ENCODE assay signal across 1 cellular context in the genomic region with DNA sequence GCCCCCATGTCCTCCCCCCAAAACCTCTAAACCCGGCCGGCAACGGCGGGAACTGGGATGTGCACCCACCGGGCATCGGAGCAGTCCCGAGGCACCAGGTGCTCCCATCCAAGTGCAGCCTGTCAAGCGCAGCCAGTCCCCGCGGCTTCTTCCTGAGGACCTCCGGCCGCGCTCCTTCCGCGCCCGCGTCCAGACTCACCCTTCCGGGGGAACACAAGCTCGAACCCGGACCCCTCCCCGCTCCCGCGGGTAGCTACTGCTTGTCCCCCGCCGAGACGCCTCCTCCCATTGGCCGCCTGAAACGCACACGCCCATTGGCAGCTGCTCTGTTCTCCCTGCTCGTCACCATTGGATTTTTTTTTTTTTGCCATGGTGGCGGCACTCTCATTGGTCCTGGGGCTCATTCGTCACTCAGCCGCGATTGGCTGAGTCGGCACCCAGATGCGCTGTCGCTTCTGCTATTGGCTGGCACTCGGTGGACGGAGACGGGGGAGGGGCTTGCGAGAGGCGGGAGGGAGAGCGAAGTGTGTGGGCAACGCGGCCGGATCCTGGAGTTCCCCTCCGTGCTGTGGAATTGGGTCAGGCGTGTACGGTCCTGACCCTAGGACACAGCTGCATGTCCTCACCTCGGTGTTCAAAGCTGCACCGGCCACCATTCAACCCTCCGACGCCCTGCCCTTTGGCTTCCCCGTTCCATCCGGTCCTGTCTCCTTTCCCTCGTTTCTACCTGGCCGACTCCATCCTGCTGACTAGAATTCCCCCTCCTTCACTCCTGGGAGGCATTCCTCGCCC.
TF ChIP-seq lines count a peak whose summit lies in the region.

A gene (minus strand): TSS at position 262 of the 792 bp plus-strand sequence. CDS start 2,166 bp downstream, outside the sequence.

TF ChIP-seq in HepG2, 621 proteins besides CTCF, POLR2A, EP300 and RAD21 (continued from another document and continues in another):
- TF ChIP-seq MATR3 (CRISPR knock-in tag; IDR thresholded peaks at IDR 0.05), result no peak
- peak; percentile 39; the same call in 1 of the 2 replicates for TF ChIP-seq CBX5 (CRISPR knock-in tag; IDR thresholded peaks at IDR 0.05; ENCODE audit: borderline replicate concordance)
- peak; percentile 53; the same call in 1 of the 2 replicates for TF ChIP-seq ZNF121 (CRISPR knock-in tag; IDR thresholded peaks at IDR 0.05)
- TF ChIP-seq, protein P1, sequence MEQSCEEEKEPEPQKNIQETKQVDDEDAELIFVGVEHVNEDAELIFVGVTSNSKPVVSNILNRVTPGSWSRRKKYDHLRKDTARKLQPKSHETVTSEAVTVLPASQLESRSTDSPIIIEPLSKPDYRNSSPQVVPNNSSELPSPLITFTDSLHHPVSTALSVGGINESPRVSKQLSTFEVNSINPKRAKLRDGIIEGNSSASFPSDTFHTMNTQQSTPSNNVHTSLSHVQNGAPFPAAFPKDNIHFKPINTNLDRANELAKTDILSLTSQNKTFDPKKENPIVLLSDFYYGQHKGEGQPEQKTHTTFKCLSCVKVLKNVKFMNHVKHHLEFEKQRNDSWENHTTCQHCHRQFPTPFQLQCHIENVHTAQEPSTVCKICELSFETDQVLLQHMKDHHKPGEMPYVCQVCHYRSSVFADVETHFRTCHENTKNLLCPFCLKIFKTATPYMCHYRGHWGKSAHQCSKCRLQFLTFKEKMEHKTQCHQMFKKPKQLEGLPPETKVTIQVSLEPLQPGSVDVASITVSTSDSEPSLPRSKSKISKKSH (CRISPR knock-in tag; IDR thresholded peaks at IDR 0.05; ENCODE audit: borderline replicate concordance), result peak; percentile 95
- peak; percentile 91 for TF ChIP-seq PHF20 (CRISPR knock-in tag; IDR thresholded peaks at IDR 0.05)
- no peak for TF ChIP-seq CHD4 (IDR thresholded peaks at IDR 0.05; ENCODE audit: borderline replicate concordance, low read length)
- TF ChIP-seq TOPORS (CRISPR knock-in tag; IDR thresholded peaks at IDR 0.05), result 0 out of 2 replicates have a peak, but pooled peaks have one; percentile 6
- no peak for TF ChIP-seq GTF2F1 (IDR thresholded peaks at IDR 0.05; ENCODE audit: low read length)
- no peak for TF ChIP-seq SRSF9 (IDR thresholded peaks at IDR 0.05; ENCODE audit: borderline replicate concordance, insufficient read depth, low read depth, low read length, poor library complexity, severe bottlenecking)
- TF ChIP-seq, protein P2, sequence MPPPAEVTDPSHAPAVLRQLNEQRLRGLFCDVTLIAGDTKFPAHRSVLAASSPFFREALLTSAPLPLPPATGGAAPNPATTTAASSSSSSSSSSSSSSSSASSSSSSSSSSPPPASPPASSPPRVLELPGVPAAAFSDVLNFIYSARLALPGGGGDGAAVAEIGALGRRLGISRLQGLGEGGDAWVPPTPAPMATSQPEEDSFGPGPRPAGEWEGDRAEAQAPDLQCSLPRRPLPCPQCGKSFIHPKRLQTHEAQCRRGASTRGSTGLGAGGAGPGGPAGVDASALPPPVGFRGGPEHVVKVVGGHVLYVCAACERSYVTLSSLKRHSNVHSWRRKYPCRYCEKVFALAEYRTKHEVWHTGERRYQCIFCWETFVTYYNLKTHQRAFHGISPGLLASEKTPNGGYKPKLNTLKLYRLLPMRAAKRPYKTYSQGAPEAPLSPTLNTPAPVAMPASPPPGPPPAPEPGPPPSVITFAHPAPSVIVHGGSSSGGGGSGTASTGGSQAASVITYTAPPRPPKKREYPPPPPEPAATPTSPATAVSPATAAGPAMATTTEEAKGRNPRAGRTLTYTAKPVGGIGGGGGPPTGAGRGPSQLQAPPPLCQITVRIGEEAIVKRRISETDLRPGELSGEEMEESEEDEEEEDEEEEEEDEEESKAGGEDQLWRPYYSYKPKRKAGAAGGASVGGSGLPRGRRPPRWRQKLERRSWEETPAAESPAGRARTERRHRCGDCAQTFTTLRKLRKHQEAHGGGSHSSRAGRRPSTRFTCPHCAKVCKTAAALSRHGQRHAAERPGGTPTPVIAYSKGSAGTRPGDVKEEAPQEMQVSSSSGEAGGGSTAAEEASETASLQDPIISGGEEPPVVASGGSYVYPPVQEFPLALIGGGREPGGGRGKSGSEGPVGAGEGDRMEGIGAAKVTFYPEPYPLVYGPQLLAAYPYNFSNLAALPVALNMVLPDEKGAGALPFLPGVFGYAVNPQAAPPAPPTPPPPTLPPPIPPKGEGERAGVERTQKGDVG (CRISPR knock-in tag; IDR thresholded peaks at IDR 0.05; ENCODE audit: borderline replicate concordance), result 0 out of 2 replicates have a peak, but pooled peaks have one; percentile 60
- no peak for TF ChIP-seq ZNF790 (CRISPR knock-in tag; IDR thresholded peaks at IDR 0.05; ENCODE audit: borderline replicate concordance)
- peak; percentile 64; the same call in 1 of the 2 replicates for TF ChIP-seq ZNF547 (CRISPR knock-in tag; IDR thresholded peaks at IDR 0.05)
- TF ChIP-seq GFI1 (CRISPR knock-in tag; IDR thresholded peaks at IDR 0.05; ENCODE audit: borderline replicate concordance), result 0 out of 2 replicates have a peak, but pooled peaks have one; percentile 3
- TF ChIP-seq, protein P3, sequence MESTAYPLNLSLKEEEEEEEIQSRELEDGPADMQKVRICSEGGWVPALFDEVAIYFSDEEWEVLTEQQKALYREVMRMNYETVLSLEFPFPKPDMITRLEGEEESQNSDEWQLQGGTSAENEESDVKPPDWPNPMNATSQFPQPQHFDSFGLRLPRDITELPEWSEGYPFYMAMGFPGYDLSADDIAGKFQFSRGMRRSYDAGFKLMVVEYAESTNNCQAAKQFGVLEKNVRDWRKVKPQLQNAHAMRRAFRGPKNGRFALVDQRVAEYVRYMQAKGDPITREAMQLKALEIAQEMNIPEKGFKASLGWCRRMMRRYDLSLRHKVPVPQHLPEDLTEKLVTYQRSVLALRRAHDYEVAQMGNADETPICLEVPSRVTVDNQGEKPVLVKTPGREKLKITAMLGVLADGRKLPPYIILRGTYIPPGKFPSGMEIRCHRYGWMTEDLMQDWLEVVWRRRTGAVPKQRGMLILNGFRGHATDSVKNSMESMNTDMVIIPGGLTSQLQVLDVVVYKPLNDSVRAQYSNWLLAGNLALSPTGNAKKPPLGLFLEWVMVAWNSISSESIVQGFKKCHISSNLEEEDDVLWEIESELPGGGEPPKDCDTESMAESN (CRISPR knock-in tag; conservative IDR thresholded peaks at IDR 0.05), result peak; percentile 44; the same call in 1 of the 2 replicates
- TF ChIP-seq POLR2AphosphoS5 (IDR thresholded peaks at IDR 0.05; ENCODE audit: low read depth, low read length), result peak; percentile 84
- peak; percentile 58; the same call in 1 of the 2 replicates for TF ChIP-seq ZNF747 (CRISPR knock-in tag; IDR thresholded peaks at IDR 0.05; ENCODE audit: borderline replicate concordance)
- TF ChIP-seq, protein P4, sequence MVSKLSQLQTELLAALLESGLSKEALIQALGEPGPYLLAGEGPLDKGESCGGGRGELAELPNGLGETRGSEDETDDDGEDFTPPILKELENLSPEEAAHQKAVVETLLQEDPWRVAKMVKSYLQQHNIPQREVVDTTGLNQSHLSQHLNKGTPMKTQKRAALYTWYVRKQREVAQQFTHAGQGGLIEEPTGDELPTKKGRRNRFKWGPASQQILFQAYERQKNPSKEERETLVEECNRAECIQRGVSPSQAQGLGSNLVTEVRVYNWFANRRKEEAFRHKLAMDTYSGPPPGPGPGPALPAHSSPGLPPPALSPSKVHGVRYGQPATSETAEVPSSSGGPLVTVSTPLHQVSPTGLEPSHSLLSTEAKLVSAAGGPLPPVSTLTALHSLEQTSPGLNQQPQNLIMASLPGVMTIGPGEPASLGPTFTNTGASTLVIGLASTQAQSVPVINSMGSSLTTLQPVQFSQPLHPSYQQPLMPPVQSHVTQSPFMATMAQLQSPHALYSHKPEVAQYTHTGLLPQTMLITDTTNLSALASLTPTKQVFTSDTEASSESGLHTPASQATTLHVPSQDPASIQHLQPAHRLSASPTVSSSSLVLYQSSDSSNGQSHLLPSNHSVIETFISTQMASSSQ (IDR thresholded peaks at IDR 0.05; ENCODE audit: low read depth), result no peak
- TF ChIP-seq, protein P4 (CRISPR knock-in tag; IDR thresholded peaks at IDR 0.05; ENCODE audit: borderline replicate concordance), result peak; percentile 37; the same call in 1 of the 2 replicates
- TF ChIP-seq ZNF138 (CRISPR knock-in tag; IDR thresholded peaks at IDR 0.05; ENCODE audit: low read depth), result no peak
- TF ChIP-seq HHEX (CRISPR knock-in tag; IDR thresholded peaks at IDR 0.05), result no peak; the same call in 1 of the 2 replicates
- no peak; the same call in 1 of the 2 replicates for TF ChIP-seq WIZ (CRISPR knock-in tag; IDR thresholded peaks at IDR 0.05)
- TF ChIP-seq NFYB (CRISPR knock-in tag; IDR thresholded peaks at IDR 0.05), result peak; percentile 98
- TF ChIP-seq, protein P5, sequence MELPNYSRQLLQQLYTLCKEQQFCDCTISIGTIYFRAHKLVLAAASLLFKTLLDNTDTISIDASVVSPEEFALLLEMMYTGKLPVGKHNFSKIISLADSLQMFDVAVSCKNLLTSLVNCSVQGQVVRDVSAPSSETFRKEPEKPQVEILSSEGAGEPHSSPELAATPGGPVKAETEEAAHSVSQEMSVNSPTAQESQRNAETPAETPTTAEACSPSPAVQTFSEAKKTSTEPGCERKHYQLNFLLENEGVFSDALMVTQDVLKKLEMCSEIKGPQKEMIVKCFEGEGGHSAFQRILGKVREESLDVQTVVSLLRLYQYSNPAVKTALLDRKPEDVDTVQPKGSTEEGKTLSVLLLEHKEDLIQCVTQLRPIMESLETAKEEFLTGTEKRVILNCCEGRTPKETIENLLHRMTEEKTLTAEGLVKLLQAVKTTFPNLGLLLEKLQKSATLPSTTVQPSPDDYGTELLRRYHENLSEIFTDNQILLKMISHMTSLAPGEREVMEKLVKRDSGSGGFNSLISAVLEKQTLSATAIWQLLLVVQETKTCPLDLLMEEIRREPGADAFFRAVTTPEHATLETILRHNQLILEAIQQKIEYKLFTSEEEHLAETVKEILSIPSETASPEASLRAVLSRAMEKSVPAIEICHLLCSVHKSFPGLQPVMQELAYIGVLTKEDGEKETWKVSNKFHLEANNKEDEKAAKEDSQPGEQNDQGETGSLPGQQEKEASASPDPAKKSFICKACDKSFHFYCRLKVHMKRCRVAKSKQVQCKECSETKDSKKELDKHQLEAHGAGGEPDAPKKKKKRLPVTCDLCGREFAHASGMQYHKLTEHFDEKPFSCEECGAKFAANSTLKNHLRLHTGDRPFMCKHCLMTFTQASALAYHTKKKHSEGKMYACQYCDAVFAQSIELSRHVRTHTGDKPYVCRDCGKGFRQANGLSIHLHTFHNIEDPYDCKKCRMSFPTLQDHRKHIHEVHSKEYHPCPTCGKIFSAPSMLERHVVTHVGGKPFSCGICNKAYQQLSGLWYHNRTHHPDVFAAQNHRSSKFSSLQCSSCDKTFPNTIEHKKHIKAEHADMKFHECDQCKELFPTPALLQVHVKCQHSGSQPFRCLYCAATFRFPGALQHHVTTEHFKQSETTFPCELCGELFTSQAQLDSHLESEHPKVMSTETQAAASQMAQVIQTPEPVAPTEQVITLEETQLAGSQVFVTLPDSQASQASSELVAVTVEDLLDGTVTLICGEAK (IDR thresholded peaks at IDR 0.05), result no peak
- TF ChIP-seq, protein P5 (CRISPR knock-in tag; IDR thresholded peaks at IDR 0.05), result no peak
- no peak for TF ChIP-seq KDM6A (CRISPR knock-in tag; IDR thresholded peaks at IDR 0.05; ENCODE audit: low read depth)
